ENCODE assay signal across 8 cellular contexts in the genomic region with DNA sequence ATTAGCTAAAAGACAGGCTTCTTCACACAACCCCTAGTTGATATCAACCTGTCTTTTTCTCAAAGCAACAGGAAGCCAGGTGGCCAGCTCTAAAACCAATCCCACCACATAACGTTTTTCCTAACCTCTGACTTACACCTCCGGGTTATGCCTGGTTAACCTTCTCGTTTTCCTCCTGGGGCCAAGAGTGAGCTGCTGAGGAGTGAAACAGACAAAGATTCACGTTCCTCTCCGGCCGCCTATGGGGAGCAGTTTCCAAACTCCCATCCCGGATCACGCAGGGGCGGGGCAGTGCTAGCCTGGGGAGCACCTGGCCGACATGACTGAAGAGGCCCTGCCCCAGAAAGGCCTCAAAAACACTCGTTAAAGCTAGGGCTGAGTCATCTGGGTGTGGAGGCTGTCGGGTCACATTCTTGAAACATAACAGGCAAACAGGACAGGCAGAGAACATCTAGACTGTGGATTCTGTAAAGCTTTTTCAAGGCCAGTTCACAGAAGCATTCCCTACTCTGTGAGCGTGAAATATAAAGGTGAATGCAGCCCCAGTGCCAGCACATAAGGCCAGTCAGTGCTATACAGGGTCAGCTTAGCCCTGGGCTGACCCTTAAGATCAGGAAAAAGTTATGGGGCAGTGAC. TPM values are rescaled to one million over a fixed set of nuclear protein-coding genes. Genes with fewer than 3 reads are reported as not detected.
A peak's percentile ranks its signal among the peaks of the same experiment; 100 is the strongest.
DNase-seq lines count a peak whose midpoint lies in the region; ATAC-seq and TF ChIP-seq lines count a peak whose summit lies in the region.

No MANE protein-coding gene starts in this region.

- peaks cover 7 to 55% (median 12%) of the 10 kb centered on the region in 11 experiments; a peak in 21 of 22 replicates for H3K9me3 ChIP-seq in BLaER1 treated with 17β-estradiol and CSF1 and Interleukin-3, amounts not matched to agents 10 nM and 100 nM (replicated peaks in 1 of 11)
- 0 out of 2 replicates have a peak, but pooled peaks cover 4% of the 10 kb centered on the region for H3K9me3 ChIP-seq in Karpas-422 (ENCODE audit: low read length)

- H3K4me1 ChIP-seq in BLaER1 treated with 17β-estradiol and CSF1 and Interleukin-3, amounts not matched to agents 10 nM and 100 nM = peaks cover 33 to 81% (median 51%) of the 10 kb centered on the region in 10 experiments
- H3K4me1 ChIP-seq in Karpas-422 (ENCODE audit: low read length) = peaks cover 14% of the 10 kb centered on the region

- peak; percentile 90 for DNase-seq in HT-29 (ENCODE audit: low spot score)
- peak; percentile 40 for DNase-seq in T-helper 2 cell treated with Interferon-gamma antibody and Interleukin-4, amounts not matched to agents 5 μg/mL and 100 μg/mL, for 36 hours (ENCODE audit: low spot score)
- DNase-seq in MCF 10A (ENCODE audit: unreplicated experiment) = peak; percentile 97
- peak; percentile 90 to 94 for DNase-seq in left colon
- peak; percentile 16 to 28 (median 20) for DNase-seq in stimulated activated CD4-positive, alpha-beta T cell treated with anti-CD3 and anti-CD28 coated beads, TNF-alpha, amount 100 ng/mL, for 24 hours (ENCODE audit: low read depth in 3 of 3)
- no peak for DNase-seq in Karpas-422

- H3K27me3 ChIP-seq in BLaER1 treated with 17β-estradiol and CSF1 and Interleukin-3, amounts not matched to agents 10 nM and 100 nM = no peaks in the 10 kb centered on the region
- peaks cover 5% of the 10 kb centered on the region; the same call in 1 of the 2 replicates for H3K27me3 ChIP-seq in Karpas-422 (ENCODE audit: low read length)

- H3K9me3 Mint-ChIP-seq in T-helper 2 cell treated with Interferon-gamma antibody and Interleukin-4, amounts not matched to agents 5 μg/mL and 100 μg/mL, for 36 hours = peaks cover 10% of the 10 kb centered on the region
- no peaks in the 10 kb centered on the region for H3K9me3 Mint-ChIP-seq in MCF 10A (ENCODE audit: unreplicated experiment)

- POLR2A ChIA-PET in MCF 10A (lab: Yijun Ruan, JAX) = interaction anchor here (0.6 to 9.3 kb wide), 33 partner anchors 9 to 308 kb away, joined by 3 to 385 read pairs (median 7); partner anchors contain the start of genes LGALS3, MAPK1IP1L, SOCS4 and WDHD1

- peaks cover 49% of the 10 kb centered on the region for H3K4me1 Mint-ChIP-seq in T-helper 2 cell treated with Interferon-gamma antibody and Interleukin-4, amounts not matched to agents 5 μg/mL and 100 μg/mL, for 36 hours (ENCODE audit: low read depth)
- H3K4me1 Mint-ChIP-seq in MCF 10A (ENCODE audit: insufficient read depth, unreplicated experiment) = peaks cover 37% of the 10 kb centered on the region

- peak overlapping the region; percentile 91 for H3K27ac Mint-ChIP-seq in T-helper 2 cell treated with Interferon-gamma antibody and Interleukin-4, amounts not matched to agents 5 μg/mL and 100 μg/mL, for 36 hours
- peak overlapping the region; percentile 99 for H3K27ac Mint-ChIP-seq in MCF 10A (ENCODE audit: low read depth, unreplicated experiment)

- no peaks in the 10 kb centered on the region for H3K9me2 ChIP-seq in Karpas-422 (replicated peaks; ENCODE audit: insufficient read depth, low read length)

- CTCF ChIA-PET in MCF 10A (lab: Yijun Ruan, JAX) = interaction anchor here (0.9 to 2.7 kb wide), 13 partner anchors 9 to 58 kb away, joined by 3 to 15 read pairs (median 7); no protein-coding TSS in a partner anchor

- intact Hi-C loops in MCF 10A (cut with micrococcal nuclease) (loop anchor here (1.0 kb wide), 1 partner anchor 27 kb away; no protein-coding TSS in a partner anchor), left colon (cut with DNase I, micrococcal nuclease) (no loop called here)

- H3K4me2 ChIP-seq in BLaER1 treated with 17β-estradiol and CSF1 and Interleukin-3, amounts not matched to agents 10 nM and 100 nM = peak overlapping the region; percentile 40 to 82 (median 59)
- H3K4me2 ChIP-seq in Karpas-422 (ENCODE audit: low read depth, low read length, poor library complexity, severe bottlenecking) = no peak overlapping the region

- peak overlapping the region in 10 of 11 experiments; percentile 1 to 98 (median 48); a peak in 13 of 22 replicates for H3K27ac ChIP-seq in BLaER1 treated with 17β-estradiol and CSF1 and Interleukin-3, amounts not matched to agents 10 nM and 100 nM
- no peak overlapping the region for H3K27ac ChIP-seq in Karpas-422 (ENCODE audit: low read length)

- no peaks in the 10 kb centered on the region for H3K27me3 Mint-ChIP-seq in T-helper 2 cell treated with Interferon-gamma antibody and Interleukin-4, amounts not matched to agents 5 μg/mL and 100 μg/mL, for 36 hours (ENCODE audit: low read depth)
- no peaks in the 10 kb centered on the region for H3K27me3 Mint-ChIP-seq in MCF 10A (ENCODE audit: insufficient read depth, unreplicated experiment)

- no peak for TF ChIP-seq CTCF in MCF 10A (IDR thresholded peaks at IDR 0.05; ENCODE audit: unreplicated experiment)

- H3K79me2 ChIP-seq in Karpas-422 (ENCODE audit: low read length) = no peaks in the 10 kb centered on the region

- ATAC-seq in GM19395 (IDR thresholded peaks at IDR 0.05; ENCODE audit: unreplicated experiment) (peak; percentile 53), left colon (peak; percentile 87)

- peak overlapping the region; percentile 50 for H3K4me3 Mint-ChIP-seq in T-helper 2 cell treated with Interferon-gamma antibody and Interleukin-4, amounts not matched to agents 5 μg/mL and 100 μg/mL, for 36 hours
- H3K4me3 Mint-ChIP-seq in MCF 10A (ENCODE audit: unreplicated experiment) = peak overlapping the region; percentile 81

- peaks cover 14% of the 10 kb centered on the region for H3K36me3 Mint-ChIP-seq in T-helper 2 cell treated with Interferon-gamma antibody and Interleukin-4, amounts not matched to agents 5 μg/mL and 100 μg/mL, for 36 hours (ENCODE audit: low read depth)
- H3K36me3 Mint-ChIP-seq in MCF 10A (ENCODE audit: insufficient read depth, unreplicated experiment) = peaks cover 7% of the 10 kb centered on the region

- H3K4me3 ChIP-seq in BLaER1 treated with 17β-estradiol and CSF1 and Interleukin-3, amounts not matched to agents 10 nM and 100 nM = peak overlapping the region in 3 of 10 experiments; percentile 1 to 19 (median 2); a peak in 1 of 20 replicates
- no peak overlapping the region for H3K4me3 ChIP-seq in Karpas-422 (ENCODE audit: low read length)

- BruUV-seq in MCF 10A (replicated peaks; lab: Mats Ljungman, UMichigan) = no TSS peak

- no peaks in the 10 kb centered on the region for H4K20me1 ChIP-seq in BLaER1 treated with 17β-estradiol and CSF1 and Interleukin-3, amounts not matched to agents 10 nM and 100 nM
- H4K20me1 ChIP-seq in Karpas-422 (ENCODE audit: insufficient read depth, low read depth, low read length) = no peaks in the 10 kb centered on the region

- H3K36me3 ChIP-seq in BLaER1 treated with 17β-estradiol and CSF1 and Interleukin-3, amounts not matched to agents 10 nM and 100 nM = peaks cover 0 to 10% (median 0%) of the 10 kb centered on the region in 11 experiments; a peak in 4 of 22 replicates
- no peaks in the 10 kb centered on the region for H3K36me3 ChIP-seq in Karpas-422 (ENCODE audit: insufficient read depth, low read length)

- H2AFZ ChIP-seq in Karpas-422 (ENCODE audit: low read length) = no peak overlapping the region

- peak overlapping the region in 5 of 11 experiments; percentile 44 to 64 (median 62); a peak in 10 of 22 replicates for H3K9ac ChIP-seq in BLaER1 treated with 17β-estradiol and CSF1 and Interleukin-3, amounts not matched to agents 10 nM and 100 nM
- H3K9ac ChIP-seq in Karpas-422 (ENCODE audit: low read length) = no peak overlapping the region

RNA-seq across cellular contexts. Expression of gene LGALS3, which starts 25.9 kb away (rescaled TPM):
- 165 and 178 TPM in 2 replicates for total RNA-seq in HT-29 (2014; rRNA removed; shearing (Covaris generic))
- total RNA-seq in MCF 10A (2022) = 154 and 178 TPM in 2 replicates
- total RNA-seq in left colon = 1,000 to 10,000 TPM; 1,592 to 1,809 TPM
- not detected in 2 replicates for total RNA-seq in Karpas-422 (2014; rRNA removed; shearing (Covaris generic); ENCODE audit: low replicate concordance)

RNA-seq across cellular contexts. Expression of gene MAPK1IP1L, which starts 51.7 kb away (rescaled TPM):
- total RNA-seq in HT-29 (2014; rRNA removed; shearing (Covaris generic)) = 15.9 and 29.5 TPM in 2 replicates
- total RNA-seq in MCF 10A (2022) = 118 and 123 TPM in 2 replicates
- total RNA-seq in left colon = 10 to 100 TPM; 69.7 to 71.7 TPM
- 31.8 and 111 TPM in 2 replicates for total RNA-seq in Karpas-422 (2014; rRNA removed; shearing (Covaris generic); ENCODE audit: low replicate concordance)

Comparison
In these comparisons a context has a peak if more than half of its experiments do, and no peak if none do; other contexts are left out.
1. RNA of gene LGALS3, which starts 25.9 kb away (total RNA-seq): 1,592 to 1,809 TPM in left colon, 165 to 178 TPM in HT-29 and 154 to 178 TPM in MCF 10A; not detected in Karpas-422; every median in the first group is over 100 times any median in the second.